In genomic region chr1:35079003-35079930, GRCh38 we compare ENCODE assay signal across 8 cellular contexts. TPM values are rescaled to one million over a fixed set of nuclear protein-coding genes. Genes with fewer than 3 reads are reported as not detected.
A peak's percentile ranks its signal among the peaks of the same experiment; 100 is the strongest.
DNase-seq lines count a peak whose midpoint lies in the region; ATAC-seq and TF ChIP-seq lines count a peak whose summit lies in the region.

ZMYM1 (plus strand) TSS chr1:35079385; CDS start chr1:35093988, 14,603 bp downstream.

- peak within 1 kb of the TSS; percentile 99 for H3K27ac Mint-ChIP-seq in neural crest cell (ENCODE audit: unreplicated experiment)

- peak within 1 kb of the TSS; percentile 69 for H3K27ac ChIP-seq in DOHH2 (ENCODE audit: low read depth, low read length)
- H3K27ac ChIP-seq in stomach: peak within 1 kb of the TSS; percentile 89 to 94 (median 90)

- H3K4me3 Mint-ChIP-seq in neural crest cell: peak within 1 kb of the TSS; percentile 100

- peaks cover 16% of the 10 kb centered on the region for H3K4me1 ChIP-seq in DOHH2 (ENCODE audit: control insufficient read depth, low read length)
- peaks cover 15 to 21% (median 19%) of the 10 kb centered on the region in 4 donors for H3K4me1 ChIP-seq in stomach

- TF ChIP-seq POLR2A in stomach (IDR thresholded peaks at IDR 0.05): no peak

- H3K36me3 ChIP-seq in DOHH2 (ENCODE audit: control insufficient read depth, low read length) (peaks cover 3% of the 10 kb centered on the region; the same call in 1 of the 2 replicates), stomach (no peaks in the 10 kb centered on the region)

- intact Hi-C loops in stomach (cut with DNase I; ENCODE audit: low total_unique reads): no loop called here

- peaks cover 28% of the 10 kb centered on the region for H3K4me1 Mint-ChIP-seq in neural crest cell

- TF ChIP-seq EP300 in stomach (IDR thresholded peaks at IDR 0.05): no peak

- H3K9me3 Mint-ChIP-seq in neural crest cell: peaks cover 2% of the 10 kb centered on the region

- H3K4me2 ChIP-seq in DOHH2 (ENCODE audit: low read length): peak within 1 kb of the TSS; percentile 64

- peak; percentile 73 to 75 for DNase-seq in Kasumi-1 (lab: John Stamatoyannopoulos, UW)
- peak; percentile 83 for DNase-seq in RPMI8226
- peak; percentile 66 for DNase-seq in activated gamma-delta T cell (lab: John Stamatoyannopoulos, UW)
- peak; percentile 73 to 91 for DNase-seq in foreskin fibroblast
- DNase-seq in neural crest cell (ENCODE audit: low read depth, low spot score): peak; percentile 85
- peak; percentile 84 for DNase-seq in stomach

- no peaks in the 10 kb centered on the region for H4K20me1 ChIP-seq in DOHH2 (ENCODE audit: control insufficient read depth, insufficient read depth, low read depth, low read length)

- WGBS in stomach, 5 donors: 0 to 1% (median 1%) methylated on average over 35 to 52 of the region's 52 CpGs

- H3K79me2 ChIP-seq in DOHH2 (ENCODE audit: control insufficient read depth, low read length): peaks cover 43% of the 10 kb centered on the region

- H3K27me3 ChIP-seq in DOHH2 (ENCODE audit: control insufficient read depth, low read length) (no peaks in the 10 kb centered on the region), stomach (peaks cover 0 to 4% (median 0%) of the 10 kb centered on the region in 3 donors)

- peak; percentile 93 for ATAC-seq in GM21825 (IDR thresholded peaks at IDR 0.05; ENCODE audit: unreplicated experiment)

- H3K9me3 ChIP-seq in DOHH2 (ENCODE audit: control insufficient read depth, insufficient read depth, low read length) (no peaks in the 10 kb centered on the region), stomach (peaks cover 0 to 4% (median 2%) of the 10 kb centered on the region in 4 donors)

- H3F3A ChIP-seq in DOHH2 (ENCODE audit: control insufficient read depth, insufficient read depth): no peaks in the 10 kb centered on the region; the same call in 1 of the 2 replicates

- H3K27me3 Mint-ChIP-seq in neural crest cell (ENCODE audit: low read depth): peaks cover 35% of the 10 kb centered on the region

- TF ChIP-seq CTCF in DOHH2 (IDR thresholded peaks at IDR 0.05; ENCODE audit: low read depth, low read length, poor library complexity, severe bottlenecking) (no peak), foreskin fibroblast (IDR thresholded peaks at IDR 0.05; ENCODE audit: low read depth, low read length) (no peak), neural crest cell (conservative IDR thresholded peaks at IDR 0.05) (no peak), stomach (IDR thresholded peaks at IDR 0.05) (no peak)

- peak within 1 kb of the TSS; percentile 78 for H3K4me3 ChIP-seq in DOHH2 (ENCODE audit: low read length)
- peak within 1 kb of the TSS; percentile 54 to 85 for H3K4me3 ChIP-seq in foreskin fibroblast (ENCODE audit: low read depth in 1 of 2, low read length in 2 of 2)
- H3K4me3 ChIP-seq in stomach: peak within 1 kb of the TSS; percentile 68 to 86 (median 78)

- H3K9me2 ChIP-seq in DOHH2 (replicated peaks; ENCODE audit: control insufficient read depth, low read length): no peaks in the 10 kb centered on the region

- H3K36me3 Mint-ChIP-seq in neural crest cell (ENCODE audit: low read depth): peaks cover 2% of the 10 kb centered on the region

RNA-seq across cellular contexts. Expression of gene ZMYM1, which starts in this region (rescaled TPM):
- 29.3 and 32.2 TPM in 2 replicates for total RNA-seq in neural crest cell
- 10 to 100 TPM in 3 of 5 donors, 1 to 10 TPM in 1, under 1 TPM in 1; 0.58 to 65.6 (median 21.8) TPM for total RNA-seq in stomach
- polyA plus RNA-seq in stomach: 1 to 10 TPM; 1.7 to 3.0 (median 2.1) TPM

Comparison
In these comparisons a context has a peak if more than half of its experiments do, and no peak if none do; other contexts are left out.
1. Peak in every context shown above with its lines: DNase-seq, ATAC-seq, H3K4me3 ChIP-seq and H3K27ac ChIP-seq.